19 cellular contexts compared by ENCODE assay signal in genomic region chr22:39920134-39920743, GRCh38. TPM values are rescaled to one million over a fixed set of nuclear protein-coding genes. Genes with fewer than 3 reads are reported as not detected.
DNase-seq lines count a peak whose midpoint lies in the region; ATAC-seq and TF ChIP-seq lines count a peak whose summit lies in the region.
"Had no signal": no experiment of that assay in that cellular context is flagged by ENCODE, and none has a peak within 500 bp of the region (broad histone marks: within the 10 kb centered on the region; RNA-seq: fewer than 3 reads in every experiment).

No MANE protein-coding gene starts in this region.

- no peaks in the 10 kb centered on the region for H3K79me2 ChIP-seq in neural progenitor cell (ENCODE audit: low read depth)

- H3K36me3 Mint-ChIP-seq in neural progenitor cell: no peaks in the 10 kb centered on the region

- H3K4me3 ChIP-seq in neural progenitor cell: no peak overlapping the region
- H3K4me3 ChIP-seq in thymus (ENCODE audit: low read length): no peak overlapping the region
- H3K4me3 ChIP-seq: ascending aorta, left lung, tibial artery had no signal

- no peaks in the 10 kb centered on the region for H3K36me3 ChIP-seq in neural progenitor cell
- peaks cover 16% of the 10 kb centered on the region for H3K36me3 ChIP-seq in thymus (ENCODE audit: control insufficient read depth, insufficient read depth)
- H3K36me3 ChIP-seq: ascending aorta, left lung, neutrophil, spleen, tibial artery had no signal

- WGBS in thymus: 86% methylated on average over 8 of the region's 8 CpGs

- H3K4me3 Mint-ChIP-seq in neural progenitor cell: no peak overlapping the region
- H3K4me3 Mint-ChIP-seq: endodermal cell had no signal

- no peak for TF ChIP-seq CTCF in neural progenitor cell (IDR thresholded peaks at IDR 0.05)

- H3K4me1 Mint-ChIP-seq in neural progenitor cell: peaks cover 23% of the 10 kb centered on the region
- H3K4me1 Mint-ChIP-seq: endodermal cell had no signal

- H3K27me3 Mint-ChIP-seq in neural progenitor cell (ENCODE audit: insufficient read depth, low read depth): peaks cover 11% of the 10 kb centered on the region

- H3K27me3 ChIP-seq in neural progenitor cell (no peaks in the 10 kb centered on the region), thymus (ENCODE audit: control insufficient read depth, insufficient read depth) (no peaks in the 10 kb centered on the region)
- H3K27me3 ChIP-seq: ascending aorta, neutrophil, spleen had no signal

- peaks cover 15% of the 10 kb centered on the region for H3K4me1 ChIP-seq in neural progenitor cell
- H3K4me1 ChIP-seq in thymus (ENCODE audit: control insufficient read depth, insufficient read depth, low read length): peaks cover 45% of the 10 kb centered on the region
- H3K4me1 ChIP-seq: ascending aorta had no signal

- peaks cover 6% of the 10 kb centered on the region for H3F3A ChIP-seq in neural progenitor cell (ENCODE audit: low read depth)

- H3K9me3 Mint-ChIP-seq in neural progenitor cell: no peaks in the 10 kb centered on the region
- H3K9me3 Mint-ChIP-seq: endodermal cell, IgD-negative memory B cell had no signal

- H3K27ac ChIP-seq in neural progenitor cell (no peak overlapping the region), thymus (ENCODE audit: low read depth) (peak overlapping the region; percentile 32)
- H3K27ac ChIP-seq: ascending aorta, left lung, neutrophil, tibial artery had no signal

- no peaks in the 10 kb centered on the region for H4K20me1 ChIP-seq in neural progenitor cell (ENCODE audit: low read depth)

- peak; percentile 58 for DNase-seq in activated gamma-delta T cell treated with Interleukin-2 at 50 U/mL for 16 hours
- DNase-seq in activated gamma-delta T cell (lab: John Stamatoyannopoulos, UW): no peak
- DNase-seq in activated T-helper 9 cell treated with anti-CD3 and anti-CD28 coated beads, Interleukin-2, amount 50 U/mL, for 16 hours (ENCODE audit: low read depth): peak; percentile 53
- no peak for DNase-seq in neural progenitor cell (ENCODE audit: low spot score)
- DNase-seq in midbrain (lab: John Stamatoyannopoulos, UW): no peak
- DNase-seq in sciatic nerve (ENCODE audit: low spot score): no peak
- DNase-seq: 8988T, endodermal cell, glutamatergic neuron, H7, left lung, NCI-H187 treated with DMSO at 0.1 percent for 48 hours, spleen, tibial artery had no signal

- H3K9ac ChIP-seq in neural progenitor cell: no peak overlapping the region

- intact Hi-C loops in sciatic nerve (cut with DNase I): no loop called here

- ATAC-seq in sciatic nerve (no peak), HG02870 (IDR thresholded peaks at IDR 0.05; ENCODE audit: unreplicated experiment) (no peak)

- no peaks in the 10 kb centered on the region for H3K9me3 ChIP-seq in neural progenitor cell (ENCODE audit: low read depth)
- no peaks in the 10 kb centered on the region for H3K9me3 ChIP-seq in thymus (ENCODE audit: control insufficient read depth)
- H3K9me3 ChIP-seq: ascending aorta, left lung, neutrophil, spleen, tibial artery had no signal

- no peak overlapping the region for H2AFZ ChIP-seq in neural progenitor cell (replicated peaks)

- no peak overlapping the region for H3K4me2 ChIP-seq in neural progenitor cell

- H3K27ac Mint-ChIP-seq in neural progenitor cell: peak overlapping the region; percentile 57
- H3K27ac Mint-ChIP-seq: endodermal cell had no signal

RNA-seq across cellular contexts. Expression of gene GRAP2, which starts 19.4 kb away (rescaled TPM):
- total RNA-seq in neural progenitor cell (ENCODE audit: low replicate concordance) (not detected in 2 replicates), sciatic nerve (7.5 TPM)
- polyA plus RNA-seq in thymus: 51.5 TPM
- total RNA-seq: ascending aorta had no signal

RNA-seq across cellular contexts. Expression of gene ENTHD1, which starts 26.7 kb away (rescaled TPM):
- total RNA-seq in neural progenitor cell (ENCODE audit: low replicate concordance) (not detected in 2 replicates), sciatic nerve (4.9 TPM)
- 1.2 TPM for polyA plus RNA-seq in thymus
- total RNA-seq: endodermal cell, H7 had no signal

RNA-seq across cellular contexts. Expression of gene TMA7B, which starts 40.0 kb away (rescaled TPM):
- total RNA-seq in neural progenitor cell (ENCODE audit: low replicate concordance): not detected in 2 replicates
- polyA plus RNA-seq in thymus: 3.3 TPM
- total RNA-seq in sciatic nerve: 0.45 TPM
- total RNA-seq: ascending aorta, endodermal cell, H7 had no signal

Comparison
In these comparisons a context has a peak if more than half of its experiments do, and no peak if none do; other contexts are left out.
1. DNase-seq: peak in activated gamma-delta T cell treated with Interleukin-2 at 50 U/mL for 16 hours (single experiment) and activated T-helper 9 cell treated with anti-CD3 and anti-CD28 coated beads, Interleukin-2, amount 50 U/mL, for 16 hours (single experiment); none in activated gamma-delta T cell (single experiment), neural progenitor cell (single experiment), midbrain (single experiment) and sciatic nerve (single experiment).